ENCODE assay signal across 8 cellular contexts in genomic region chr17:82668631-82669099, GRCh38. TPM values are rescaled to one million over a fixed set of nuclear protein-coding genes. Genes with fewer than 3 reads are reported as not detected.
DNase-seq lines count a peak whose midpoint lies in the region; ATAC-seq and TF ChIP-seq lines count a peak whose summit lies in the region.

No MANE protein-coding gene starts in this region.

- H3K9me3 Mint-ChIP-seq in activated naive CD8-positive, alpha-beta T cell treated with anti-CD3 and anti-CD28 coated beads, Interleukin-2, amount 10 ng/mL, durations not matched to agents 7 days and 5 days: no peaks in the 10 kb centered on the region

- DNase-seq in NCI-H345 (lab: John Stamatoyannopoulos, UW): peak; percentile 38
- no peak for DNase-seq in NCI-H345 treated with DMSO at 0.1 percent for 48 hours (lab: John Stamatoyannopoulos, UW; ENCODE audit: unreplicated experiment)
- DNase-seq in OCI-LY7 (ENCODE audit: low spot score): peak; percentile 73
- DNase-seq in activated naive CD8-positive, alpha-beta T cell treated with anti-CD3 and anti-CD28 coated beads, Interleukin-2, amount 10 ng/mL, durations not matched to agents 7 days and 5 days: peak; percentile 56
- peak; percentile 57 to 86 (median 78) for DNase-seq in right cardiac atrium
- no peak for DNase-seq in sciatic nerve (ENCODE audit: low spot score)
- DNase-seq in LoVo (ENCODE audit: low spot score): no peak
- DNase-seq in NCI-H2081 treated with DMSO at 0.1 percent for 48 hours (lab: John Stamatoyannopoulos, UW): no peak

- H3K27me3 Mint-ChIP-seq in activated naive CD8-positive, alpha-beta T cell treated with anti-CD3 and anti-CD28 coated beads, Interleukin-2, amount 10 ng/mL, durations not matched to agents 7 days and 5 days: no peaks in the 10 kb centered on the region

- no peak overlapping the region for H3K4me3 ChIP-seq in OCI-LY7 (ENCODE audit: low read depth, low read length, poor library complexity, severe bottlenecking)
- H3K4me3 ChIP-seq in right cardiac atrium (ENCODE audit: low read length): no peak overlapping the region

- peaks cover 4% of the 10 kb centered on the region for H3K4me1 Mint-ChIP-seq in activated naive CD8-positive, alpha-beta T cell treated with anti-CD3 and anti-CD28 coated beads, Interleukin-2, amount 10 ng/mL, durations not matched to agents 7 days and 5 days

- intact Hi-C loops in OCI-LY7 (cut with micrococcal nuclease; ENCODE audit: unreplicated experiment) (loop anchor here (1.0 to 5.0 kb wide), 2 partner anchors 79 to 99 kb away; no protein-coding TSS in a partner anchor), right cardiac atrium (cut with DNase I) (loop anchor here in 3 of 4 donors (5.0 to 10.0 kb wide), 3 partner anchors 86 to 106 kb away; partner anchors contain the start of gene TBCD (in 1 of the 3)), sciatic nerve (cut with DNase I) (no loop called here)

- H3K27ac ChIP-seq in OCI-LY7 (ENCODE audit: low read depth, low read length, poor library complexity, severe bottlenecking) (no peak overlapping the region), right cardiac atrium (ENCODE audit: low read length) (no peak overlapping the region)

- no peaks in the 10 kb centered on the region for H3K27me3 ChIP-seq in right cardiac atrium (ENCODE audit: control insufficient read depth, insufficient read depth)

- no peaks in the 10 kb centered on the region for H3K36me3 Mint-ChIP-seq in activated naive CD8-positive, alpha-beta T cell treated with anti-CD3 and anti-CD28 coated beads, Interleukin-2, amount 10 ng/mL, durations not matched to agents 7 days and 5 days

- BruUV-seq in OCI-LY7 (replicated peaks; lab: Mats Ljungman, UMichigan): no TSS peak

- H3K4me1 ChIP-seq in OCI-LY7 (ENCODE audit: insufficient read depth, low read length, poor library complexity, severe bottlenecking): peaks cover 6% of the 10 kb centered on the region
- H3K4me1 ChIP-seq in right cardiac atrium (ENCODE audit: control insufficient read depth, insufficient read depth, low read length): no peaks in the 10 kb centered on the region

- no peaks in the 10 kb centered on the region for H4K20me1 ChIP-seq in OCI-LY7 (ENCODE audit: insufficient read depth, low read length)

- H3K9me3 ChIP-seq in OCI-LY7 (ENCODE audit: low read length): no peaks in the 10 kb centered on the region
- no peaks in the 10 kb centered on the region for H3K9me3 ChIP-seq in right cardiac atrium (ENCODE audit: control insufficient read depth, low read length)

- POLR2A ChIA-PET in OCI-LY7 (lab: Charles Lee): no interaction called here
- POLR2A ChIA-PET in activated naive CD8-positive, alpha-beta T cell treated with anti-CD3 and anti-CD28 coated beads, Interleukin-2, amount 10 ng/mL, durations not matched to agents 7 days and 5 days (lab: Charles Lee): no interaction called here

- peak overlapping the region; percentile 30 for H3K4me3 Mint-ChIP-seq in activated naive CD8-positive, alpha-beta T cell treated with anti-CD3 and anti-CD28 coated beads, Interleukin-2, amount 10 ng/mL, durations not matched to agents 7 days and 5 days

- peak; percentile 96 for ATAC-seq in activated naive CD8-positive, alpha-beta T cell treated with anti-CD3 and anti-CD28 coated beads, Interleukin-2, amount 10 ng/mL, durations not matched to agents 7 days and 5 days (ENCODE audit: low read depth)
- ATAC-seq in right cardiac atrium (peak; percentile 83), sciatic nerve (peak; percentile 87)

- CTCF ChIA-PET in OCI-LY7 (lab: Charles Lee; ENCODE audit: unreplicated experiment): interaction anchor here (0.7 to 1.4 kb wide), 2 partner anchors 8 to 110 kb away, joined by 3 to 4 read pairs; no protein-coding TSS in a partner anchor

- peak overlapping the region; percentile 14; the same call in 1 of the 2 replicates for H2AFZ ChIP-seq in OCI-LY7 (ENCODE audit: low read length)

- TF ChIP-seq CTCF in OCI-LY7 (conservative IDR thresholded peaks at IDR 0.05; ENCODE audit: low read length): peak; percentile 80

- peak overlapping the region; percentile 6; the same call in 1 of the 2 replicates for H3K4me2 ChIP-seq in OCI-LY7 (ENCODE audit: low read length)

- no peaks in the 10 kb centered on the region for H3K36me3 ChIP-seq in OCI-LY7 (ENCODE audit: insufficient read depth, low read length)

- no peaks in the 10 kb centered on the region for H3K9me2 ChIP-seq in OCI-LY7 (ENCODE audit: insufficient read depth, low read length)

- WGBS in right cardiac atrium: 53% methylated on average over 20 of the region's 20 CpGs

- H3K79me2 ChIP-seq in OCI-LY7 (ENCODE audit: insufficient read depth, low read depth, low read length): no peaks in the 10 kb centered on the region

- no peak overlapping the region for H3K27ac Mint-ChIP-seq in activated naive CD8-positive, alpha-beta T cell treated with anti-CD3 and anti-CD28 coated beads, Interleukin-2, amount 10 ng/mL, durations not matched to agents 7 days and 5 days

RNA-seq across cellular contexts. Expression of gene WDR45B, which starts 20.4 kb away (rescaled TPM):
- 59.0 and 61.7 TPM in 2 replicates for total RNA-seq in OCI-LY7 (2014; rRNA removed; shearing (Covaris generic))
- total RNA-seq in OCI-LY7 (2022) (78.9 and 81.9 TPM in 2 replicates), right cardiac atrium (10 to 100 TPM; 43.8 to 49.2 (median 45.8) TPM), sciatic nerve (67.1 TPM)
- 10 to 100 TPM; 56.9 to 61.5 TPM for total RNA-seq in activated naive CD8-positive, alpha-beta T cell treated with anti-CD3 and anti-CD28 coated beads, Interleukin-2, amount 10 ng/mL, durations not matched to agents 7 days and 5 days
- polyA plus RNA-seq in right cardiac atrium: 37.0 TPM

RNA-seq across cellular contexts. Expression of gene RAB40B, which starts 29.8 kb away (rescaled TPM):
- total RNA-seq in OCI-LY7 (2014; rRNA removed; shearing (Covaris generic)): 10.1 and 22.1 TPM in 2 replicates
- 20.7 and 21.4 TPM in 2 replicates for total RNA-seq in OCI-LY7 (2022)
- 1 to 10 TPM; 3.3 to 3.5 TPM for total RNA-seq in activated naive CD8-positive, alpha-beta T cell treated with anti-CD3 and anti-CD28 coated beads, Interleukin-2, amount 10 ng/mL, durations not matched to agents 7 days and 5 days
- total RNA-seq in right cardiac atrium: 10 to 100 TPM; 14.0 to 20.8 (median 19.2) TPM
- 14.8 TPM for polyA plus RNA-seq in right cardiac atrium
- 30.3 TPM for total RNA-seq in sciatic nerve

RNA-seq across cellular contexts. Expression of gene FN3KRP, which starts 47.8 kb away (rescaled TPM):
- 52.1 and 56.5 TPM in 2 replicates for total RNA-seq in OCI-LY7 (2014; rRNA removed; shearing (Covaris generic))
- 91.8 and 99.4 TPM in 2 replicates for total RNA-seq in OCI-LY7 (2022)
- total RNA-seq in activated naive CD8-positive, alpha-beta T cell treated with anti-CD3 and anti-CD28 coated beads, Interleukin-2, amount 10 ng/mL, durations not matched to agents 7 days and 5 days: 10 to 100 TPM; 42.6 to 42.7 TPM
- 10 to 100 TPM; 10.4 to 15.0 (median 14.1) TPM for total RNA-seq in right cardiac atrium
- polyA plus RNA-seq in right cardiac atrium: 14.1 TPM
- total RNA-seq in sciatic nerve: 32.3 TPM

Comparison
In these comparisons a context has a peak if more than half of its experiments do, and no peak if none do; other contexts are left out.
1. DNase-seq: peak in NCI-H345 (single experiment), OCI-LY7 (single experiment), activated naive CD8-positive, alpha-beta T cell treated with anti-CD3 and anti-CD28 coated beads, Interleukin-2, amount 10 ng/mL, durations not matched to agents 7 days and 5 days (single experiment) and right cardiac atrium (3 of 3); none in NCI-H345 treated with DMSO at 0.1 percent for 48 hours (single experiment), sciatic nerve (single experiment), LoVo (single experiment) and NCI-H2081 treated with DMSO at 0.1 percent for 48 hours (single experiment).
2. Peak in every context shown above with its lines, with median percentiles within 50 percentile points of each other: ATAC-seq.